Comparison of ENCODE assay signal across 8 cellular contexts in genomic region chr4:147157860-147158701, GRCh38.
DNase-seq lines count a peak whose midpoint lies in the region; ATAC-seq and TF ChIP-seq lines count a peak whose summit lies in the region.

No MANE protein-coding gene starts in this region.

- H3K9me3 ChIP-seq in mucosa of rectum (ENCODE audit: control insufficient read depth in 2 of 2, low read length in 2 of 2), result no peaks in the 10 kb centered on the region

- H3K4me1 ChIP-seq in mucosa of rectum (ENCODE audit: control insufficient read depth in 2 of 2, insufficient read depth in 2 of 2, low read length in 2 of 2), result no peaks in the 10 kb centered on the region

- H3K4me3 ChIP-seq in mucosa of rectum (ENCODE audit: low read length in 2 of 2), result peak overlapping the region; percentile 43 to 54

- no peaks in the 10 kb centered on the region for H3K36me3 ChIP-seq in mucosa of rectum (ENCODE audit: control insufficient read depth in 2 of 2, insufficient read depth in 2 of 2, low read length in 2 of 2)

- H3K27ac ChIP-seq in 22Rv1, result peak overlapping the region; percentile 20; the same call in 1 of the 2 replicates
- no peak overlapping the region for H3K27ac ChIP-seq in mucosa of rectum (ENCODE audit: low read depth in 2 of 2, low read length in 2 of 2)

- H3K27me3 ChIP-seq in mucosa of rectum (ENCODE audit: control insufficient read depth in 2 of 2, insufficient read depth in 2 of 2, low read length in 2 of 2), result no peaks in the 10 kb centered on the region

- ATAC-seq in esophagus mucosa (peak; percentile 23), GM21390 (IDR thresholded peaks at IDR 0.05; ENCODE audit: unreplicated experiment) (no peak), GM21786 (IDR thresholded peaks at IDR 0.05; ENCODE audit: unreplicated experiment) (no peak)

- DNase-seq in HuH-7.5 (ENCODE audit: low spot score) (peak; percentile 14), D341Med (ENCODE audit: low spot score) (no peak), HK-2 (ENCODE audit: unreplicated experiment) (no peak)

- no peak for TF ChIP-seq CTCF in 22Rv1 (IDR thresholded peaks at IDR 0.05)

- H3K9ac ChIP-seq in mucosa of rectum (ENCODE audit: low read depth in 1 of 2, low read length in 2 of 2), result peak overlapping the region in 1 of 2 donors; percentile 55
